ENCODE assay signal across 1 cellular context in the genomic region with DNA sequence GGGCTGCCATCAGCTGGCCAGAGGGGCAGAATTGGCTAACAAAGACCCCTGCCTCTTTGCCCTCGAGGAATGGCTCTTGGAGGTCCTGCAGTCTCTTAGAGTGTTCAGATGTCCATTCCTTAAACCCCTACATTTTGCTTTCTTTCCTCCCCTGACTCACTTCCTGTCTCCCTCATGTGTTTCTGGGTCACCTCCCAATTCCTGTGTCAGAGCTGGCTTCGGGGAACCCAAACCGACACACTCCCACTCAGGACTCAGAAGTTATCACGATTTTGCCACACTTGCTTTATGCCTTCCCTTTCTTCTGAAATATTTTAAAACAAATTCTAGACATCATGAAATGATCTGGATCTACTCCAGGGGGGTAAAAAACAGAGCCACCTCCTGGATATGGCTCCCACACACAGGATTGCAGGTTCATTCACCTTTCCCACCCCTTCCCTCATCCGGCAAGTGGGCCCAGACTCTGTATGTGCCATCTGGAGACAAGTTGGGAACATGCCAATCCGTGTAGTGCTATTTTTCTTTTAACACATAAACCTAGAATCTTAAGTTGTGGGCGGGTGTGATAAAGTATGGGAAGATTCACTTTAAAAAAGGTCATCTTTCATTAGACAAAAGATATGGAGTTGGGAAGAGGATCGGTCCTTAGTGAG.
TF ChIP-seq lines count a peak whose summit lies in the region.

No MANE protein-coding gene starts in this region.

TF ChIP-seq in IMR-90, 13 proteins besides CTCF, POLR2A, EP300 and RAD21:
- no peak for TF ChIP-seq RFX5 (IDR thresholded peaks at IDR 0.05; ENCODE audit: low read depth, low read length)
- TF ChIP-seq RCOR1 (IDR thresholded peaks at IDR 0.05; ENCODE audit: insufficient replicate concordance, low read length): no peak
- TF ChIP-seq, protein P1, sequence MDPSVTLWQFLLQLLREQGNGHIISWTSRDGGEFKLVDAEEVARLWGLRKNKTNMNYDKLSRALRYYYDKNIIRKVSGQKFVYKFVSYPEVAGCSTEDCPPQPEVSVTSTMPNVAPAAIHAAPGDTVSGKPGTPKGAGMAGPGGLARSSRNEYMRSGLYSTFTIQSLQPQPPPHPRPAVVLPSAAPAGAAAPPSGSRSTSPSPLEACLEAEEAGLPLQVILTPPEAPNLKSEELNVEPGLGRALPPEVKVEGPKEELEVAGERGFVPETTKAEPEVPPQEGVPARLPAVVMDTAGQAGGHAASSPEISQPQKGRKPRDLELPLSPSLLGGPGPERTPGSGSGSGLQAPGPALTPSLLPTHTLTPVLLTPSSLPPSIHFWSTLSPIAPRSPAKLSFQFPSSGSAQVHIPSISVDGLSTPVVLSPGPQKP (IDR thresholded peaks at IDR 0.05; ENCODE audit: borderline replicate concordance, low read depth, low read length): no peak
- no peak for TF ChIP-seq MAZ (IDR thresholded peaks at IDR 0.05; ENCODE audit: borderline replicate concordance, low read depth, low read length)
- no peak for TF ChIP-seq SMC3 (IDR thresholded peaks at IDR 0.05; ENCODE audit: low read depth, low read length)
- TF ChIP-seq FOS (IDR thresholded peaks at IDR 0.05; ENCODE audit: low read depth, low read length): no peak
- TF ChIP-seq MXI1 (IDR thresholded peaks at IDR 0.05; ENCODE audit: borderline replicate concordance, low read depth, low read length): no peak
- TF ChIP-seq BHLHE40 (IDR thresholded peaks at IDR 0.05; ENCODE audit: low read depth, low read length): no peak
- TF ChIP-seq CHD1 (IDR thresholded peaks at IDR 0.05; ENCODE audit: low read depth, low read length): no peak
- TF ChIP-seq USF2 (IDR thresholded peaks at IDR 0.05; ENCODE audit: low read depth, low read length): no peak
- no peak for TF ChIP-seq NFE2L2 (IDR thresholded peaks at IDR 0.05; ENCODE audit: low read depth, low read length)
- no peak for TF ChIP-seq CEBPB (IDR thresholded peaks at IDR 0.05; ENCODE audit: low read depth, low read length)
- TF ChIP-seq MAFK (IDR thresholded peaks at IDR 0.05; ENCODE audit: low read depth, low read length): no peak
